ENCODE assay signal across 1 cellular context in the genomic region with DNA sequence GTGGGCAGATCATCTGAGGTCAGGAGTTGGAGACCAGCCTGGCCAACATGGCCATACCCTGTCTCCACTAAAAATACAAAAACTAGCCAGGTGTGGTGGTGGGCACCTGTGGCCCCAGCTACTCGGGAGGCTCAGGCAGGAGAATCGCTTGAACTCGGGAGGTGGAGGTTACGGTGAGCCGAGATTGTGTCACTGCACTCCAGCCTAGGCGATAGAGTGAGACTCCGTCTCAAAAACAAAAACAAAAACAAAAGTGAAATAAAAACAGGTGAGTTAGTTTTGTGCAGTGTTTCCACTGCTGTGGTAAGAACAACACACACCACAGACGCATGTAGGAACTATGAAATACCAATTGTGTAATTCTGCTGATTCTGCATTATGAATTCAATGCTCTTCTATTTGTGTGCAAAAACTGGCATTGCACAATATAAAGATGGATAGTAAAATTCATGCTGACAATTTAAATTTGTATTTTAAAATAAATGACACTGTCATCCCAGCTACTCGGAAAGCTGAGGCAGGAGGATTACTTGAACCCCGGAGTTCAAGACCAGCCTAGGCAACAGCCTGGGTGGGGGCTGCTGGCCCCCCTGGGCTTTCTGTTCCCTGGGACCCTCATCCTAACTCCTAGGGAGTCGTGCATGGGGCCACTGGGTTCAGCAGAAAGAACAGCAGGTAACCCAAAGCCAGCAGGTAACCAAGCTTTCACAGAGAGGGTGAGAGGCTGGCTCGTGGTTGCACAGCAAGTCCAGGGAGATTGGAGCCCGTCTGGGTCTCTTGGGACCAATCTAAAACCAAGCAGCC.
TF ChIP-seq lines count a peak whose summit lies in the region.

No MANE protein-coding gene starts in this region.

TF ChIP-seq in A549, 52 proteins besides CTCF, POLR2A, EP300 and RAD21:
- TF ChIP-seq TFCP2L1 (CRISPR knock-in tag; IDR thresholded peaks at IDR 0.05) = no peak
- TF ChIP-seq KDM5A (IDR thresholded peaks at IDR 0.05) = no peak
- TF ChIP-seq JUN (IDR thresholded peaks at IDR 0.05) = no peak
- TF ChIP-seq HEYL (CRISPR knock-in tag; IDR thresholded peaks at IDR 0.05) = no peak
- no peak for TF ChIP-seq KDM1A (IDR thresholded peaks at IDR 0.05; ENCODE audit: low read depth)
- no peak for TF ChIP-seq MYC (IDR thresholded peaks at IDR 0.05; ENCODE audit: borderline replicate concordance, low read length)
- peak; percentile 98 for TF ChIP-seq MAFK (IDR thresholded peaks at IDR 0.05; ENCODE audit: partially characterized antibody)
- no peak for TF ChIP-seq CHD4 (IDR thresholded peaks at IDR 0.05; ENCODE audit: borderline replicate concordance)
- no peak for TF ChIP-seq EHMT2 (IDR thresholded peaks at IDR 0.05; ENCODE audit: low read depth)
- TF ChIP-seq, protein P1, sequence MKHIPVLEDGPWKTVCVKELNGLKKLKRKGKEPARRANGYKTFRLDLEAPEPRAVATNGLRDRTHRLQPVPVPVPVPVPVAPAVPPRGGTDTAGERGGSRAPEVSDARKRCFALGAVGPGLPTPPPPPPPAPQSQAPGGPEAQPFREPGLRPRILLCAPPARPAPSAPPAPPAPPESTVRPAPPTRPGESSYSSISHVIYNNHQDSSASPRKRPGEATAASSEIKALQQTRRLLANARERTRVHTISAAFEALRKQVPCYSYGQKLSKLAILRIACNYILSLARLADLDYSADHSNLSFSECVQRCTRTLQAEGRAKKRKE (CRISPR knock-in tag; IDR thresholded peaks at IDR 0.05; ENCODE audit: low read depth) = no peak
- TF ChIP-seq, protein P2, sequence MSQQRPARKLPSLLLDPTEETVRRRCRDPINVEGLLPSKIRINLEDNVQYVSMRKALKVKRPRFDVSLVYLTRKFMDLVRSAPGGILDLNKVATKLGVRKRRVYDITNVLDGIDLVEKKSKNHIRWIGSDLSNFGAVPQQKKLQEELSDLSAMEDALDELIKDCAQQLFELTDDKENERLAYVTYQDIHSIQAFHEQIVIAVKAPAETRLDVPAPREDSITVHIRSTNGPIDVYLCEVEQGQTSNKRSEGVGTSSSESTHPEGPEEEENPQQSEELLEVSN (IDR thresholded peaks at IDR 0.05; ENCODE audit: borderline replicate concordance, low read depth) = no peak
- TF ChIP-seq CEBPB (IDR thresholded peaks at IDR 0.05) = peak in 1 of 2 experiments; percentile 20; a peak in 1 of 4 replicates
- no peak for TF ChIP-seq TP53 (CRISPR knock-in tag; IDR thresholded peaks at IDR 0.05)
TF ChIP-seq in A549: peak in this region for 2.
